1 cellular context compared by ENCODE assay signal in the genomic region with DNA sequence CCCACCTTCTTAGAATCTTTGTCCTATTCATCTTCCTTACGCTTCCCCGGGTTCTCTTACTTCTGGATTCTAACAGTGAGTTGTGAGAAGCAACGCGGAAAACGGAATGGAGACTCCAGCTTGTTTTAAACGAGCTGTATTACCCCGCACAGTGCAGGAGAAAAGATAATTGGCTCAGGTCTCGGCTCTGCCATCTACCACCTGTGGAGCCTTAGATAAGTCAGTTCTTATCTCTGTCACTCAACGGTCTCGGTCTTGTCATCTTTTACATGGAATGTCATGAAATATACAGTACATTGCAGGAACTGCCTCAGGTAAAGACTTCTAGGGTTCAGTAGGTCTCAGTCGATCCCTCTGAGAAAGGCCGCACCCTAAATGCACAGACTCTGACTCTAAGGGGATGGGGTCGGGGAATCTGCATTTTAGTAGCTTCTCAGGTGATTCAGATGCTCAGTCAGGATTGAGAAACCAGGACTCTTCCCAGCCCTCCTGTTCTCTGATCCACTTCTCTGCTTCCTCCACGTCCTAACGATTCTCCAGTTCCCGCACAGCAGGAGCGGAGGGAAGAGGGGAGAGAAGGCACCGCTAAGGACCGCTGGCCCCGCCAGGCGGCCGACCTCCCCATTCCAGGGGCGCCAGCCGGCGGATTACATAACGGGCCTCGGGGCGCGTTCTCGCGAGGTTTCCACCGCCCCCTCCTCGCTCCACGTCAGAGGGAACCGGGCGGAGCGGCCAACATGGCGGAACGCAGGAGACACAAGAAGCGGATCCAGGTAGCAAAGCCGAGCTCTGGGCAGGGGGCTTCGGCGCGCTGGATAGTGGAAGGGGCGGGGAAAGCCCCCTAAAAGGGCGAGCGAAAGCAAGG.
TF ChIP-seq lines count a peak whose summit lies in the region.

A gene with protein sequence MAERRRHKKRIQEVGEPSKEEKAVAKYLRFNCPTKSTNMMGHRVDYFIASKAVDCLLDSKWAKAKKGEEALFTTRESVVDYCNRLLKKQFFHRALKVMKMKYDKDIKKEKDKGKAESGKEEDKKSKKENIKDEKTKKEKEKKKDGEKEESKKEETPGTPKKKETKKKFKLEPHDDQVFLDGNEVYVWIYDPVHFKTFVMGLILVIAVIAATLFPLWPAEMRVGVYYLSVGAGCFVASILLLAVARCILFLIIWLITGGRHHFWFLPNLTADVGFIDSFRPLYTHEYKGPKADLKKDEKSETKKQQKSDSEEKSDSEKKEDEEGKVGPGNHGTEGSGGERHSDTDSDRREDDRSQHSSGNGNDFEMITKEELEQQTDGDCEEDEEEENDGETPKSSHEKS (plus strand): TSS at position 722 of the 865 bp plus-strand sequence. CDS start 16 bp downstream, at position 738.

TF ChIP-seq in K562, 482 proteins besides CTCF, POLR2A, EP300 and RAD21 (continued from another document):
- TF ChIP-seq, protein P1, sequence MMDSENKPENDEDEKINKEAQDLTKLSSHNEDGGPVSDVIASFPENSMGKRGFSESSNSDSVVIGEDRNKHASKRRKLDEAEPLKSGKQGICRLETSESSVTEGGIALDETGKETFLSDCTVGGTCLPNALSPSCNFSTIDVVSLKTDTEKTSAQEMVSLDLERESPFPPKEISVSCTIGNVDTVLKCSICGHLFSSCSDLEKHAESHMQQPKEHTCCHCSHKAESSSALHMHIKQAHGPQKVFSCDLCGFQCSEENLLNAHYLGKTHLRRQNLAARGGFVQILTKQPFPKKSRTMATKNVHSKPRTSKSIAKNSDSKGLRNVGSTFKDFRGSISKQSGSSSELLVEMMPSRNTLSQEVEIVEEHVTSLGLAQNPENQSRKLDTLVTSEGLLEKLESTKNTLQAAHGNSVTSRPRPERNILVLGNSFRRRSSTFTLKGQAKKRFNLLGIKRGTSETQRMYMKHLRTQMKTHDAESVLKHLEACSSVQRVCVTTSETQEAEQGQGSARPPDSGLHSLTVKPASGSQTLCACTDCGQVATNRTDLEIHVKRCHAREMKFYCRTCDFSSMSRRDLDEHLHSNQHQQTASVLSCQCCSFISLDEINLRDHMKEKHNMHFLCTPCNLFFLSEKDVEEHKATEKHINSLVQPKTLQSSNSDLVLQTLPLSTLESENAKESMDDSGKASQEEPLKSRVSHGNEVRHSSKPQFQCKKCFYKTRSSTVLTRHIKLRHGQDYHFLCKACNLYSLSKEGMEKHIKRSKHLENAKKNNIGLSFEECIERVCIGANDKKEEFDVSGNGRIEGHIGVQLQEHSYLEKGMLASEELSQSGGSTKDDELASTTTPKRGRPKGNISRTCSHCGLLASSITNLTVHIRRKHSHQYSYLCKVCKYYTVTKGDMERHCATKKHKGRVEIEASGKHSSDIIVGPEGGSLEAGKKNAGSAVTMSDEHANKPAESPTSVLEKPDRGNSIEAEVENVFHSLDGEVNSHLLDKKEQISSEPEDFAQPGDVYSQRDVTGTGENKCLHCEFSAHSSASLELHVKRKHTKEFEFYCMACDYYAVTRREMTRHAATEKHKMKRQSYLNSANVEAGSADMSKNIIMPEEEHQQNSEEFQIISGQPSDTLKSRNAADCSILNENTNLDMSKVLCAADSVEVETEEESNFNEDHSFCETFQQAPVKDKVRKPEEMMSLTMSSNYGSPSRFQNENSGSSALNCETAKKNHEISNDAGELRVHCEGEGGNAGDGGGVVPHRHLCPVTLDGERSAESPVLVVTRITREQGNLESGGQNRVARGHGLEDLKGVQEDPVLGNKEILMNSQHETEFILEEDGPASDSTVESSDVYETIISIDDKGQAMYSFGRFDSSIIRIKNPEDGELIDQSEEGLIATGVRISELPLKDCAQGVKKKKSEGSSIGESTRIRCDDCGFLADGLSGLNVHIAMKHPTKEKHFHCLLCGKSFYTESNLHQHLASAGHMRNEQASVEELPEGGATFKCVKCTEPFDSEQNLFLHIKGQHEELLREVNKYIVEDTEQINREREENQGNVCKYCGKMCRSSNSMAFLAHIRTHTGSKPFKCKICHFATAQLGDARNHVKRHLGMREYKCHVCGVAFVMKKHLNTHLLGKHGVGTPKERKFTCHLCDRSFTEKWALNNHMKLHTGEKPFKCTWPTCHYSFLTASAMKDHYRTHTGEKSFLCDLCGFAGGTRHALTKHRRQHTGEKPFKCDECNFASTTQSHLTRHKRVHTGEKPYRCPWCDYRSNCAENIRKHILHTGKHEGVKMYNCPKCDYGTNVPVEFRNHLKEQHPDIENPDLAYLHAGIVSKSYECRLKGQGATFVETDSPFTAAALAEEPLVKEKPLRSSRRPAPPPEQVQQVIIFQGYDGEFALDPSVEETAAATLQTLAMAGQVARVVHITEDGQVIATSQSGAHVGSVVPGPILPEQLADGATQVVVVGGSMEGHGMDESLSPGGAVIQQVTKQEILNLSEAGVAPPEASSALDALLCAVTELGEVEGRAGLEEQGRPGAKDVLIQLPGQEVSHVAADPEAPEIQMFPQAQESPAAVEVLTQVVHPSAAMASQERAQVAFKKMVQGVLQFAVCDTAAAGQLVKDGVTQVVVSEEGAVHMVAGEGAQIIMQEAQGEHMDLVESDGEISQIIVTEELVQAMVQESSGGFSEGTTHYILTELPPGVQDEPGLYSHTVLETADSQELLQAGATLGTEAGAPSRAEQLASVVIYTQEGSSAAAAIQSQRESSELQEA (IDR thresholded peaks at IDR 0.05; ENCODE audit: low read depth) = no peak
